In the genomic region with DNA sequence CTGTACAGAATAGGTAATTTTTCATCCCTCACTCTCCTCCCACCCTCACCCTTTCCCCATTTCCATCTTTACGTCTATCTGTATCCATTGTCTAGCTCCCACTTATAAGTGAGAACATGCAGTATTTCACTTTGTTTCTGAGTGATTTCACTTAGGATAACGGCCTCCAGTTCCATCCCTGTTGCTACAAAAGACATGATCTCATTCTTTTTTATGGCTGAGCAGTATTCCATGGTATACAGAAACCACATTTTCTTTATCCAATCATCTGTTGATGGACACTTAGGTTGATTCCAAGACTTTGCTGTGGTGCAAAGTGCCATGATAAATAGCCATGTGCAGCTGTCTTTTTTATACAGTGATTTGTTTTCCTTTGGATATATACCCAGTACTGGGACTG, we compare ENCODE assay signal across 13 cellular contexts.
"Had no signal": no experiment of that assay in that cellular context is flagged by ENCODE, and none has a peak within 500 bp of the region (broad histone marks: within the 10 kb centered on the region; RNA-seq: fewer than 3 reads in every experiment).

No MANE protein-coding gene starts in this region.

- DNase-seq: activated CD8-positive, alpha-beta memory T cell treated with anti-CD3 and anti-CD28 coated beads, Interleukin-2, amount 50 U/mL, for 4 hours; heart right ventricle; kidney; left ventricle myocardium superior; mesendoderm; ovary; stimulated activated CD4-positive, alpha-beta T cell treated with anti-CD3 and anti-CD28 coated beads, Interleukin-15, amount 100 ng/mL, for 24 hours; SW 1271; thyroid gland had no signal

- FAIRE-seq: frontal cortex, kidney, urothelium cell line had no signal

- H3K9me3 Mint-ChIP-seq: activated T-helper 17 cell treated with anti-CD3 and anti-CD28 coated beads, Interleukin-2, amount 50 U/mL, for 72 hours had no signal

- H3K36me3 ChIP-seq: heart right ventricle, ovary, thyroid gland had no signal

- H3K4me1 ChIP-seq: thyroid gland had no signal

- H3K4me3 ChIP-seq: heart right ventricle, ovary, thyroid gland had no signal

- H3K27me3 ChIP-seq: heart right ventricle, ovary, thyroid gland had no signal

- H3K4me3 Mint-ChIP-seq: neural crest cell had no signal

- ATAC-seq: left ventricle myocardium superior had no signal

- H3K9me3 ChIP-seq: ovary, thyroid gland had no signal

- H3K27ac ChIP-seq: heart right ventricle, ovary, thyroid gland had no signal

- H3K27me3 Mint-ChIP-seq: activated T-helper 17 cell treated with anti-CD3 and anti-CD28 coated beads, Interleukin-2, amount 50 U/mL, for 72 hours had no signal
